ENCODE assay signal across 10 cellular contexts in genomic region chrX:100830143-100830542, GRCh38. TPM values are rescaled to one million over a fixed set of nuclear protein-coding genes. Genes with fewer than 3 reads are reported as not detected.
DNase-seq lines count a peak whose midpoint lies in the region; ATAC-seq lines count a peak whose summit lies in the region.
"Had no signal": no experiment of that assay in that cellular context is flagged by ENCODE, and none has a peak within 500 bp of the region (broad histone marks: within the 10 kb centered on the region; RNA-seq: fewer than 3 reads in every experiment).

No MANE protein-coding gene starts in this region.

- H3K4me1 Mint-ChIP-seq in CD8-positive, alpha-beta memory T cell = peaks cover 8 to 25% (median 22%) of the 10 kb centered on the region in 3 donors
- peaks cover 20% of the 10 kb centered on the region for H3K4me1 Mint-ChIP-seq in activated T-helper 2 cell treated with anti-CD3 and anti-CD28 coated beads, Interferon-gamma antibody, Interleukin-2, Interleukin-4, amounts not matched to agents 10 μg/mL and 5 μg/mL and 100 μg/mL, durations not matched to agents 14 hours and 24 hours and 36 hours (ENCODE audit: low read depth)

- peaks cover 4 to 79% (median 21%) of the 10 kb centered on the region in 3 donors for H3K36me3 Mint-ChIP-seq in CD8-positive, alpha-beta memory T cell
- peaks cover 74% of the 10 kb centered on the region for H3K36me3 Mint-ChIP-seq in activated T-helper 2 cell treated with anti-CD3 and anti-CD28 coated beads, Interferon-gamma antibody, Interleukin-2, Interleukin-4, amounts not matched to agents 10 μg/mL and 5 μg/mL and 100 μg/mL, durations not matched to agents 14 hours and 24 hours and 36 hours (ENCODE audit: low read depth)

- no peak overlapping the region for H3K27ac ChIP-seq in CD8-positive, alpha-beta memory T cell (ENCODE audit: low read depth, low read length)

- intact Hi-C loops in activated T-helper 2 cell treated with anti-CD3 and anti-CD28 coated beads, Interferon-gamma antibody, Interleukin-2, Interleukin-4, amounts not matched to agents 10 μg/mL and 5 μg/mL and 100 μg/mL, durations not matched to agents 14 hours and 24 hours and 36 hours (cut with micrococcal nuclease) = loop anchor here (1.0 kb wide), 1 partner anchor 10 kb away; the partner anchor contains the start of gene CSTF2

- H3K4me3 Mint-ChIP-seq in CD8-positive, alpha-beta memory T cell = peak overlapping the region in 4 of 7 donors; percentile 9 to 62 (median 32)
- peak overlapping the region; percentile 69 for H3K4me3 Mint-ChIP-seq in activated T-helper 2 cell treated with anti-CD3 and anti-CD28 coated beads, Interferon-gamma antibody, Interleukin-2, Interleukin-4, amounts not matched to agents 10 μg/mL and 5 μg/mL and 100 μg/mL, durations not matched to agents 14 hours and 24 hours and 36 hours (ENCODE audit: low read depth)

- H3K9me3 ChIP-seq in CD8-positive, alpha-beta memory T cell (ENCODE audit: low read length) = no peaks in the 10 kb centered on the region

- CTCF ChIA-PET in CD8-positive, alpha-beta memory T cell (lab: Charles Lee) = no interaction called here

- peak overlapping the region; percentile 77 to 95 (median 90) for H3K27ac Mint-ChIP-seq in CD8-positive, alpha-beta memory T cell
- H3K27ac Mint-ChIP-seq in activated T-helper 2 cell treated with anti-CD3 and anti-CD28 coated beads, Interferon-gamma antibody, Interleukin-2, Interleukin-4, amounts not matched to agents 10 μg/mL and 5 μg/mL and 100 μg/mL, durations not matched to agents 14 hours and 24 hours and 36 hours = peak overlapping the region; percentile 98

- H3K36me3 ChIP-seq in CD8-positive, alpha-beta memory T cell (ENCODE audit: insufficient read depth, low read length) = peaks cover 32% of the 10 kb centered on the region

- POLR2A ChIA-PET in CD8-positive, alpha-beta memory T cell (lab: Charles Lee) = no interaction called here

- H3K27me3 Mint-ChIP-seq in CD8-positive, alpha-beta memory T cell = peaks cover 0 to 3% of the 10 kb centered on the region in 2 donors
- no peaks in the 10 kb centered on the region for H3K27me3 Mint-ChIP-seq in activated T-helper 2 cell treated with anti-CD3 and anti-CD28 coated beads, Interferon-gamma antibody, Interleukin-2, Interleukin-4, amounts not matched to agents 10 μg/mL and 5 μg/mL and 100 μg/mL, durations not matched to agents 14 hours and 24 hours and 36 hours (ENCODE audit: low read depth)

- peak; percentile 38 for ATAC-seq in GM19035 (IDR thresholded peaks at IDR 0.05; ENCODE audit: unreplicated experiment)
- peak; percentile 41 for ATAC-seq in HG02870 (IDR thresholded peaks at IDR 0.05; ENCODE audit: unreplicated experiment)
- no peak for ATAC-seq in HG03139 (IDR thresholded peaks at IDR 0.05; ENCODE audit: unreplicated experiment)

- H3K4me1 ChIP-seq in CD8-positive, alpha-beta memory T cell (ENCODE audit: insufficient read depth, low read length) = peaks cover 10% of the 10 kb centered on the region

- no peak overlapping the region for H3K4me3 ChIP-seq in CD8-positive, alpha-beta memory T cell (ENCODE audit: low read length)

- H3K27me3 ChIP-seq in CD8-positive, alpha-beta memory T cell (ENCODE audit: insufficient read depth, low read length, poor library complexity, severe bottlenecking) = no peaks in the 10 kb centered on the region

- no peaks in the 10 kb centered on the region for H3K9me3 Mint-ChIP-seq in CD8-positive, alpha-beta memory T cell
- H3K9me3 Mint-ChIP-seq in activated T-helper 2 cell treated with anti-CD3 and anti-CD28 coated beads, Interferon-gamma antibody, Interleukin-2, Interleukin-4, amounts not matched to agents 10 μg/mL and 5 μg/mL and 100 μg/mL, durations not matched to agents 14 hours and 24 hours and 36 hours = no peaks in the 10 kb centered on the region

- DNase-seq in CD8-positive, alpha-beta memory T cell = no peak
- no peak for DNase-seq in activated T-helper 2 cell treated with anti-CD3 and anti-CD28 coated beads, Interferon-gamma antibody, Interleukin-2, Interleukin-4, amounts not matched to agents 10 μg/mL and 5 μg/mL and 100 μg/mL, durations not matched to agents 14 hours and 24 hours and 36 hours (ENCODE audit: low spot score)
- DNase-seq in NCI-H128 (lab: John Stamatoyannopoulos, UW; ENCODE audit: unreplicated experiment) (no peak), DMS153 treated with DMSO at 0.1 percent for 48 hours (lab: John Stamatoyannopoulos, UW; ENCODE audit: unreplicated experiment) (no peak)
- DNase-seq in stimulated activated CD8-positive, alpha-beta memory T cell treated with anti-CD3 and anti-CD28 coated beads, Interleukin-4, amount 100 ng/mL, for 48 hours = no peak

RNA-seq across cellular contexts. Expression of gene CSTF2, which starts 10.0 kb away (rescaled TPM):
- total RNA-seq in CD8-positive, alpha-beta memory T cell = 10 to 100 TPM; 55.6 to 59.5 TPM
- polyA plus RNA-seq in CD8-positive, alpha-beta memory T cell = 13.5 TPM
- total RNA-seq in activated T-helper 2 cell treated with anti-CD3 and anti-CD28 coated beads, Interferon-gamma antibody, Interleukin-2, Interleukin-4, amounts not matched to agents 10 μg/mL and 5 μg/mL and 100 μg/mL, durations not matched to agents 14 hours and 24 hours and 36 hours = 51.1 and 52.7 TPM in 2 replicates

RNA-seq across cellular contexts. Expression of gene NOX1, which starts 44.0 kb away (rescaled TPM):
- not detected for total RNA-seq in CD8-positive, alpha-beta memory T cell
- not detected for polyA plus RNA-seq in CD8-positive, alpha-beta memory T cell
- not detected in 2 replicates for total RNA-seq in activated T-helper 2 cell treated with anti-CD3 and anti-CD28 coated beads, Interferon-gamma antibody, Interleukin-2, Interleukin-4, amounts not matched to agents 10 μg/mL and 5 μg/mL and 100 μg/mL, durations not matched to agents 14 hours and 24 hours and 36 hours
- total RNA-seq: mucosa of gallbladder, skeletal muscle tissue had no signal
